In genomic region chr9:86354882-86355399, GRCh38 we compare ENCODE assay signal across 8 cellular contexts. TPM values are rescaled to one million over a fixed set of nuclear protein-coding genes. Genes with fewer than 3 reads are reported as not detected.
A peak's percentile ranks its signal among the peaks of the same experiment; 100 is the strongest.
DNase-seq lines count a peak whose midpoint lies in the region; TF ChIP-seq lines count a peak whose summit lies in the region.

No MANE protein-coding gene starts in this region.

- peak overlapping the region; percentile 96 for H3K4me2 ChIP-seq in osteoblast (ENCODE audit: insufficient read depth, low read length)

- peak overlapping the region; percentile 60; the same call in 1 of the 2 replicates for H3K27ac ChIP-seq in SJCRH30
- peak overlapping the region; percentile 95 for H3K27ac ChIP-seq in epithelial cell of prostate
- H3K27ac ChIP-seq in osteoblast (ENCODE audit: low read depth, low read length): peak overlapping the region; percentile 81

- H3K4me1 ChIP-seq in SJCRH30 (peaks cover 19% of the 10 kb centered on the region), osteoblast (ENCODE audit: insufficient read depth, low read length) (peaks cover 34% of the 10 kb centered on the region)

- H3K36me3 ChIP-seq in SJCRH30 (no peaks in the 10 kb centered on the region), osteoblast (ENCODE audit: insufficient read depth, low read length) (peaks cover 6% of the 10 kb centered on the region)

- peak overlapping the region; percentile 78 for H3K27ac Mint-ChIP-seq in T-helper 1 cell treated with Interleukin-12 subunit alpha and Interleukin-12 subunit beta and Interleukin-4 antibody, amounts not matched to agents 30 μg/mL and 1 μg/mL, for 36 hours

- H2AFZ ChIP-seq in osteoblast (ENCODE audit: low read length): peak overlapping the region; percentile 93

- no peaks in the 10 kb centered on the region for H3K9me3 ChIP-seq in SJCRH30 (replicated peaks)
- no peaks in the 10 kb centered on the region for H3K9me3 ChIP-seq in osteoblast (ENCODE audit: low read depth, low read length)

- no peak for TF ChIP-seq CTCF in osteoblast (IDR thresholded peaks at IDR 0.05; ENCODE audit: extremely low read depth, low read depth, low read length)

- H4K20me1 ChIP-seq in osteoblast (ENCODE audit: insufficient read depth, low read length): peaks cover 2% of the 10 kb centered on the region

- H3K27me3 ChIP-seq in SJCRH30 (no peaks in the 10 kb centered on the region), osteoblast (ENCODE audit: insufficient read depth, low read length) (no peaks in the 10 kb centered on the region)

- no peaks in the 10 kb centered on the region for H3K9me3 Mint-ChIP-seq in T-helper 1 cell treated with Interleukin-12 subunit alpha and Interleukin-12 subunit beta and Interleukin-4 antibody, amounts not matched to agents 30 μg/mL and 1 μg/mL, for 36 hours

- H3K36me3 Mint-ChIP-seq in T-helper 1 cell treated with Interleukin-12 subunit alpha and Interleukin-12 subunit beta and Interleukin-4 antibody, amounts not matched to agents 30 μg/mL and 1 μg/mL, for 36 hours (ENCODE audit: low read depth): peaks cover 22% of the 10 kb centered on the region

- H3K4me3 Mint-ChIP-seq in T-helper 1 cell treated with Interleukin-12 subunit alpha and Interleukin-12 subunit beta and Interleukin-4 antibody, amounts not matched to agents 30 μg/mL and 1 μg/mL, for 36 hours: peak overlapping the region; percentile 83

- peaks cover 32% of the 10 kb centered on the region for H3K4me1 Mint-ChIP-seq in T-helper 1 cell treated with Interleukin-12 subunit alpha and Interleukin-12 subunit beta and Interleukin-4 antibody, amounts not matched to agents 30 μg/mL and 1 μg/mL, for 36 hours (ENCODE audit: low read depth)

- DNase-seq in T-helper 1 cell (no peak), SJCRH30 (no peak), epithelial cell of prostate (ENCODE audit: low read depth, low spot score) (no peak), osteoblast (ENCODE audit: insufficient read length, low spot score, missing footprints) (peak; percentile 80), NCI-H187 treated with DMSO at 0.1 percent for 48 hours (lab: John Stamatoyannopoulos, UW) (no peak), activated gamma-delta T cell treated with Interleukin-2 at 50 U/mL for 16 hours (no peak)
- no peak for DNase-seq in stimulated activated CD4-positive, alpha-beta T cell treated with anti-CD3 and anti-CD28 coated beads, Interleukin-4, amount 100 ng/mL, for 4 hours

- peaks cover 41% of the 10 kb centered on the region for H3K79me2 ChIP-seq in osteoblast (ENCODE audit: insufficient read depth, low read length)

- H3K4me3 ChIP-seq in SJCRH30 (peak overlapping the region; percentile 73), osteoblast (ENCODE audit: insufficient read depth, low read length) (peak overlapping the region; percentile 100)

- peaks cover 20% of the 10 kb centered on the region for H3K27me3 Mint-ChIP-seq in T-helper 1 cell treated with Interleukin-12 subunit alpha and Interleukin-12 subunit beta and Interleukin-4 antibody, amounts not matched to agents 30 μg/mL and 1 μg/mL, for 36 hours (ENCODE audit: low read depth)

RNA-seq across cellular contexts. Expression of gene TUT7, which starts 0.7 kb away (rescaled TPM):
- total RNA-seq in SJCRH30 (2014; rRNA removed; shearing (Covaris generic)): 35.2 and 37.2 TPM in 2 replicates
- 39.8 and 46.9 TPM in 2 replicates for total RNA-seq in osteoblast
